In genomic region chr19:49823472-49823871, GRCh38 we compare ENCODE assay signal across 24 cellular contexts. TPM values are rescaled to one million over a fixed set of nuclear protein-coding genes. Genes with fewer than 3 reads are reported as not detected.
DNase-seq lines count a peak whose midpoint lies in the region; ATAC-seq and TF ChIP-seq lines count a peak whose summit lies in the region.
"Had no signal": no experiment of that assay in that cellular context is flagged by ENCODE, and none has a peak within 500 bp of the region (broad histone marks: within the 10 kb centered on the region; RNA-seq: fewer than 3 reads in every experiment).

No MANE protein-coding gene starts in this region.

- H3K4me2 ChIP-seq in DOHH2 (ENCODE audit: low read length): peak overlapping the region; percentile 90

- H3K4me3 ChIP-seq in DOHH2 (ENCODE audit: low read length): peak overlapping the region; percentile 66
- H3K4me3 ChIP-seq: coronary artery, lower lobe of right lung had no signal

- H3K27ac Mint-ChIP-seq in glutamatergic neuron (ENCODE audit: unreplicated experiment): no peak overlapping the region
- no peak overlapping the region for H3K27ac Mint-ChIP-seq in HFFc6
- H3K27ac Mint-ChIP-seq: activated CD4-positive, alpha-beta memory T cell treated with anti-CD3 and anti-CD28 coated beads, Interleukin-2, amount 10 ng/mL, durations not matched to agents 7 days and 5 days; activated naive CD8-positive, alpha-beta T cell; brain; CD8-positive, alpha-beta T cell; WTC11 had no signal

- H3K4me3 Mint-ChIP-seq in glutamatergic neuron (ENCODE audit: unreplicated experiment) (peak overlapping the region; percentile 21), HFFc6 (no peak overlapping the region)
- H3K4me3 Mint-ChIP-seq: activated CD4-positive, alpha-beta memory T cell treated with anti-CD3 and anti-CD28 coated beads, Interleukin-2, amount 10 ng/mL, durations not matched to agents 7 days and 5 days; activated naive CD8-positive, alpha-beta T cell; CD8-positive, alpha-beta T cell; WTC11 had no signal

- H3K9me3 ChIP-seq in DOHH2 (ENCODE audit: control insufficient read depth, insufficient read depth, low read length): no peaks in the 10 kb centered on the region
- H3K9me3 ChIP-seq: lower lobe of right lung had no signal

- ATAC-seq in esophagus mucosa (no peak), HG03139 (IDR thresholded peaks at IDR 0.05; ENCODE audit: unreplicated experiment) (no peak)
- ATAC-seq: CD8-positive, alpha-beta T cell; lower lobe of right lung; WTC11 had no signal

- H3K27me3 ChIP-seq in DOHH2 (ENCODE audit: control insufficient read depth, low read length): no peaks in the 10 kb centered on the region

- H3K36me3 Mint-ChIP-seq in glutamatergic neuron (ENCODE audit: unreplicated experiment): no peaks in the 10 kb centered on the region
- H3K36me3 Mint-ChIP-seq in HFFc6 (ENCODE audit: low read depth): peaks cover 5% of the 10 kb centered on the region; the same call in 1 of the 2 replicates

- TF ChIP-seq CTCF in DOHH2 (IDR thresholded peaks at IDR 0.05; ENCODE audit: low read depth, low read length, poor library complexity, severe bottlenecking) (no peak), glutamatergic neuron (IDR thresholded peaks at IDR 0.05; ENCODE audit: partially characterized antibody, unreplicated experiment) (no peak), HFFc6 (IDR thresholded peaks at IDR 0.05) (no peak)

- H3K27me3 Mint-ChIP-seq in glutamatergic neuron (ENCODE audit: unreplicated experiment) (peaks cover 5% of the 10 kb centered on the region), HFFc6 (ENCODE audit: insufficient read depth) (no peaks in the 10 kb centered on the region)
- H3K27me3 Mint-ChIP-seq: activated CD4-positive, alpha-beta memory T cell treated with anti-CD3 and anti-CD28 coated beads, Interleukin-2, amount 10 ng/mL, durations not matched to agents 7 days and 5 days; activated naive CD8-positive, alpha-beta T cell had no signal

- peak overlapping the region; percentile 94 for H3K27ac ChIP-seq in DOHH2 (ENCODE audit: low read depth, low read length)
- H3K27ac ChIP-seq: coronary artery, lower lobe of right lung, parathyroid adenoma had no signal

- peaks cover 65% of the 10 kb centered on the region for H3K4me1 ChIP-seq in DOHH2 (ENCODE audit: control insufficient read depth, low read length)

- H3K9me3 Mint-ChIP-seq in glutamatergic neuron (ENCODE audit: unreplicated experiment): peaks cover 2% of the 10 kb centered on the region
- H3K9me3 Mint-ChIP-seq in HFFc6: no peaks in the 10 kb centered on the region
- H3K9me3 Mint-ChIP-seq: activated CD4-positive, alpha-beta memory T cell treated with anti-CD3 and anti-CD28 coated beads, Interleukin-2, amount 10 ng/mL, durations not matched to agents 7 days and 5 days; brain; CD8-positive, alpha-beta T cell; WTC11 had no signal

- H3K79me2 ChIP-seq in DOHH2 (ENCODE audit: control insufficient read depth, low read length): peaks cover 89% of the 10 kb centered on the region

- H3K9me2 ChIP-seq in DOHH2 (replicated peaks; ENCODE audit: control insufficient read depth, low read length): no peaks in the 10 kb centered on the region

- peak; percentile 96 for DNase-seq in NCI-H146 treated with DMSO at 0.1 percent for 48 hours (lab: John Stamatoyannopoulos, UW; ENCODE audit: unreplicated experiment)
- peak; percentile 98 for DNase-seq in NCI-H510A treated with DMSO at 0.1 percent for 48 hours (lab: John Stamatoyannopoulos, UW)
- no peak for DNase-seq in glutamatergic neuron
- no peak for DNase-seq in NCI-H446 (lab: John Stamatoyannopoulos, UW)
- no peak for DNase-seq in HFFc6
- DNase-seq: activated CD4-positive, alpha-beta memory T cell treated with anti-CD3 and anti-CD28 coated beads, Interleukin-2, amount 10 ng/mL, durations not matched to agents 7 days and 5 days; activated T-cell treated with anti-CD3 and anti-CD28 coated beads, Interleukin-2, amount 50 U/mL, for 48 hours; CD8-positive, alpha-beta T cell; HCEC 1CT; hippocampal formation; islet precursor cell; lower lobe of right lung; NCI-H1694; SIG-M5; stimulated activated CD4-positive, alpha-beta T cell treated with anti-CD3 and anti-CD28 coated beads, Interleukin-2, amount 100 ng/mL, for 48 hours; T-helper 2 cell had no signal

- peaks cover 5% of the 10 kb centered on the region for H3F3A ChIP-seq in DOHH2 (ENCODE audit: control insufficient read depth, insufficient read depth)

- H3K36me3 ChIP-seq in DOHH2 (ENCODE audit: control insufficient read depth, low read length): peaks cover 78% of the 10 kb centered on the region

- H3K4me1 Mint-ChIP-seq in glutamatergic neuron (ENCODE audit: low read depth, unreplicated experiment) (peaks cover 5% of the 10 kb centered on the region), HFFc6 (ENCODE audit: low read depth) (peaks cover 15% of the 10 kb centered on the region)

- no peaks in the 10 kb centered on the region for H4K20me1 ChIP-seq in DOHH2 (ENCODE audit: control insufficient read depth, insufficient read depth, low read depth, low read length)

RNA-seq across cellular contexts. Expression of gene MED25, which starts 5.4 kb away (rescaled TPM):
- total RNA-seq in glutamatergic neuron (ENCODE audit: unreplicated experiment) (51.0 TPM), esophagus mucosa (25.6 TPM)
- 10 to 100 TPM; 44.5 to 50.6 (median 47.8) TPM for total RNA-seq in HFFc6 (2021; fragmentation: NEBNext Ultra II Directional; extraction: Animal tissue kit (Norgen Biotek cat#: 25700))

RNA-seq across cellular contexts. Expression of gene FUZ, which starts 10.4 kb away (rescaled TPM):
- total RNA-seq in glutamatergic neuron (ENCODE audit: unreplicated experiment): 13.6 TPM
- 10 to 100 TPM in 5 of 6 experiments, 1 to 10 TPM in 1; 9.4 to 14.2 (median 11.7) TPM for total RNA-seq in HFFc6 (2021; fragmentation: NEBNext Ultra II Directional; extraction: Animal tissue kit (Norgen Biotek cat#: 25700))
- total RNA-seq in esophagus mucosa: 8.3 TPM

RNA-seq across cellular contexts. Expression of gene PTOV1, which starts 27.5 kb away (rescaled TPM):
- total RNA-seq in glutamatergic neuron (ENCODE audit: unreplicated experiment) (342 TPM), esophagus mucosa (58.5 TPM)
- 100 to 1,000 TPM; 157 to 176 (median 162) TPM for total RNA-seq in HFFc6 (2021; fragmentation: NEBNext Ultra II Directional; extraction: Animal tissue kit (Norgen Biotek cat#: 25700))

RNA-seq across cellular contexts. Expression of gene PNKP, which starts 43.9 kb away (rescaled TPM):
- total RNA-seq in glutamatergic neuron (ENCODE audit: unreplicated experiment) (81.3 TPM), esophagus mucosa (29.2 TPM)
- 10 to 100 TPM; 39.7 to 48.7 (median 47.2) TPM for total RNA-seq in HFFc6 (2021; fragmentation: NEBNext Ultra II Directional; extraction: Animal tissue kit (Norgen Biotek cat#: 25700))

RNA-seq across cellular contexts. Expression of gene AKT1S1, which starts 53.7 kb away (rescaled TPM):
- total RNA-seq in glutamatergic neuron (ENCODE audit: unreplicated experiment) (23.7 TPM), esophagus mucosa (32.7 TPM)
- total RNA-seq in HFFc6 (2021; fragmentation: NEBNext Ultra II Directional; extraction: Animal tissue kit (Norgen Biotek cat#: 25700)): 100 to 1,000 TPM in 5 of 6 experiments, 10 to 100 TPM in 1; 98.5 to 128 (median 104) TPM

Comparison
In these comparisons a context has a peak if more than half of its experiments do, and no peak if none do; other contexts are left out.
1. DNase-seq: peak in NCI-H146 treated with DMSO at 0.1 percent for 48 hours (single experiment) and NCI-H510A treated with DMSO at 0.1 percent for 48 hours (single experiment); none in glutamatergic neuron (single experiment), NCI-H446 (0 of 2) and HFFc6 (single experiment).